3 cellular contexts compared by ENCODE assay signal in genomic region chr2:79578952-79579351, GRCh38.
TF ChIP-seq lines count a peak whose summit lies in the region.

No MANE protein-coding gene starts in this region.

TF ChIP-seq in HepG2, 621 proteins besides CTCF, POLR2A, EP300 and RAD21:
- peak; percentile 5; the same call in 1 of the 2 replicates for TF ChIP-seq RAD51 (IDR thresholded peaks at IDR 0.05; ENCODE audit: borderline replicate concordance)
- 0 out of 2 replicates have a peak, but pooled peaks have one; percentile 13 for TF ChIP-seq FOXP1 (IDR thresholded peaks at IDR 0.05)
- no peak for TF ChIP-seq FOXP1 (CRISPR knock-in tag; IDR thresholded peaks at IDR 0.05)
- TF ChIP-seq IKZF1 (IDR thresholded peaks at IDR 0.05) = 0 out of 2 replicates have a peak, but pooled peaks have one; percentile 29
- TF ChIP-seq ZNF30 (CRISPR knock-in tag; IDR thresholded peaks at IDR 0.05) = no peak
- TF ChIP-seq NONO (IDR thresholded peaks at IDR 0.05) = 0 out of 2 replicates have a peak, but pooled peaks have one; percentile 10
- no peak for TF ChIP-seq NONO (CRISPR knock-in tag; conservative IDR thresholded peaks at IDR 0.05)
- TF ChIP-seq BHLHE40 (IDR thresholded peaks at IDR 0.05; ENCODE audit: low read length) = no peak
- TF ChIP-seq HNRNPK (IDR thresholded peaks at IDR 0.05; ENCODE audit: low read depth, low read length, poor library complexity, severe bottlenecking) = peak; percentile 70
TF ChIP-seq in HepG2: peak in this region for 5.

TF ChIP-seq in WTC11, 78 proteins besides CTCF, POLR2A, EP300 and RAD21 (continued from another document):
- peak; percentile 90; the same call in 1 of the 2 replicates for TF ChIP-seq ZNF512 (CRISPR knock-in tag; IDR thresholded peaks at IDR 0.05; ENCODE audit: borderline replicate concordance)

TF ChIP-seq in K562, 482 proteins besides CTCF, POLR2A, EP300 and RAD21:
- TF ChIP-seq ZNF512 (tag; IDR thresholded peaks at IDR 0.05) (peak; percentile 33; the same call in 1 of the 2 replicates), ZEB2 (IDR thresholded peaks at IDR 0.05) (no peak)
